ENCODE assay signal across 16 cellular contexts in genomic region chr13:30727491-30728350, GRCh38. TPM values are rescaled to one million over a fixed set of nuclear protein-coding genes. Genes with fewer than 3 reads are reported as not detected.
DNase-seq lines count a peak whose midpoint lies in the region; ATAC-seq, FAIRE-seq and TF ChIP-seq lines count a peak whose summit lies in the region.
"Had no signal": no experiment of that assay in that cellular context is flagged by ENCODE, and none has a peak within 500 bp of the region (broad histone marks: within the 10 kb centered on the region; RNA-seq: fewer than 3 reads in every experiment).

No MANE protein-coding gene starts in this region.

- no peaks in the 10 kb centered on the region for H3K9me3 Mint-ChIP-seq in nephron progenitor cell
- H3K9me3 Mint-ChIP-seq: CD4-positive, alpha-beta memory T cell; HFFc6 had no signal

- H3K4me1 ChIP-seq in HEK293 (ENCODE audit: control insufficient read depth, insufficient read depth, low read length), result no peaks in the 10 kb centered on the region
- H3K4me1 ChIP-seq in GM12878 (ENCODE audit: control insufficient read depth, insufficient read depth, low read length), result no peaks in the 10 kb centered on the region
- peaks cover 0 to 19% (median 0%) of the 10 kb centered on the region in 6 donors for H3K4me1 ChIP-seq in spleen

- no peak for FAIRE-seq in GM12878 (lab: Jason Lieb, UNC)

- 62% methylated on average over 6 of the region's 6 CpGs for WGBS in GM12878 (ENCODE audit: insufficient coverage, insufficient replicate concordance, low lambda C conversion rate, missing lambda C conversion rate)
- 82 to 96% (median 87%) methylated on average over 6 of the region's 6 CpGs for WGBS in spleen, 5 donors

- no peak overlapping the region for H3K9ac ChIP-seq in GM12878 (ENCODE audit: control insufficient read depth, insufficient read depth, low read length)

- no peak for TF ChIP-seq EP300 in GM12878 (IDR thresholded peaks at IDR 0.05; ENCODE audit: borderline replicate concordance in 1 of 2, control insufficient read depth in 1 of 2, low read depth in 2 of 2, low read length in 2 of 2)

- BruUV-seq in GM12878 (replicated peaks; lab: Mats Ljungman, UMichigan), result no TSS peak

- CTCF ChIA-PET in HEK293 (lab: Yijun Ruan, JAX) (interaction anchor here (0.6 kb wide), 1 partner anchor 374 kb away, joined by 4 read pairs; no protein-coding TSS in a partner anchor), GM12878 (lab: Yijun Ruan, JAX) (interaction anchor here (1.8 kb wide), 1 partner anchor 38 kb away, joined by 4 read pairs; no protein-coding TSS in a partner anchor)

- no peaks in the 10 kb centered on the region for H3K9me3 ChIP-seq in HEK293 (ENCODE audit: control insufficient read depth, insufficient read depth, low read depth, low read length)
- H3K9me3 ChIP-seq in GM12878 (replicated peaks; ENCODE audit: control insufficient read depth, insufficient read depth, low read length), result no peaks in the 10 kb centered on the region; the same call in 2 of the 3 replicates
- no peaks in the 10 kb centered on the region for H3K9me3 ChIP-seq in spleen

- H3K27ac ChIP-seq in HEK293 (ENCODE audit: extremely low read depth, low read depth, low read length) (no peak overlapping the region), GM12878 (ENCODE audit: control insufficient read depth, insufficient read depth) (no peak overlapping the region), spleen (no peak overlapping the region)

- H3K4me3 ChIP-seq in HEK293 (ENCODE audit: low read depth, low read length) (no peak overlapping the region), GM12878 (no peak overlapping the region), spleen (no peak overlapping the region)

- H4K20me1 ChIP-seq in GM12878 (ENCODE audit: control insufficient read depth, insufficient read depth), result no peaks in the 10 kb centered on the region

- H3K27me3 ChIP-seq in GM12878 (replicated peaks in 1 of 2; ENCODE audit: control insufficient read depth in 2 of 2, insufficient read depth in 2 of 2, low read length in 1 of 2), result no peaks in the 10 kb centered on the region
- H3K27me3 ChIP-seq in spleen (replicated peaks in 1 of 7), result peaks cover 0 to 6% (median 0%) of the 10 kb centered on the region in 7 donors

- no peaks in the 10 kb centered on the region for H3K79me2 ChIP-seq in GM12878 (ENCODE audit: control insufficient read depth, insufficient read depth, low read length)

- in situ Hi-C loops in GM12878 (cut with MboI), result no loop called here

- peaks cover 22% of the 10 kb centered on the region for H3K4me1 Mint-ChIP-seq in nephron progenitor cell

- SMC1A ChIA-PET in GM12878 (lab: Charles Lee; ENCODE audit: uncharacterized antibody, unreplicated experiment), result interaction anchor here (0.8 kb wide), 1 partner anchor 11 kb away, joined by 3 read pairs; no protein-coding TSS in a partner anchor

- H3K36me3 ChIP-seq in HEK293 (ENCODE audit: control insufficient read depth in 2 of 2, insufficient read depth in 1 of 2, low read length in 2 of 2) (no peaks in the 10 kb centered on the region), GM12878 (ENCODE audit: control insufficient read depth in 2 of 2, insufficient read depth in 2 of 2, low read length in 1 of 2) (no peaks in the 10 kb centered on the region), spleen (no peaks in the 10 kb centered on the region)

- POLR2A ChIA-PET in HEK293 (lab: Yijun Ruan, JAX), result no interaction called here
- POLR2A ChIA-PET in GM12878 (lab: Charles Lee), result no interaction called here

- intact Hi-C loops in GM12878 (cut with micrococcal nuclease; ENCODE audit: unreplicated experiment), result no loop called here
- intact Hi-C loops in spleen (cut with DNase I; ENCODE audit: low total_unique reads), result no loop called here

- H3K27me3 Mint-ChIP-seq in nephron progenitor cell (ENCODE audit: low read depth, poor library complexity), result peaks cover 2% of the 10 kb centered on the region
- H3K27me3 Mint-ChIP-seq: B cell; CD4-positive, alpha-beta memory T cell had no signal

- RAD21 ChIA-PET in GM12878 (lab: Charles Lee; ENCODE audit: unreplicated experiment), result interaction anchor here (1.6 kb wide), 1 partner anchor 68 kb away, joined by 4 read pairs; no protein-coding TSS in a partner anchor

- TF ChIP-seq CTCF in HEK293 (tag by site-specific recombination; IDR thresholded peaks at IDR 0.05) (no peak), GM12878 (IDR thresholded peaks at IDR 0.05 in 2 of 3, conservative IDR thresholded peaks at IDR 0.05 in 1 of 3; ENCODE audit: control insufficient read depth in 2 of 3, extremely low read depth in 1 of 3, insufficient read depth in 1 of 3, low read depth in 3 of 3, low read length in 3 of 3) (no peak), nephron progenitor cell (IDR thresholded peaks at IDR 0.05) (no peak), spleen (IDR thresholded peaks at IDR 0.05 in 8 of 11, conservative IDR thresholded peaks at IDR 0.05 in 3 of 11) (no peak)

- TF ChIP-seq POLR2A in GM12878 (IDR thresholded peaks at IDR 0.05; ENCODE audit: low read depth, low read length), result no peak
- TF ChIP-seq POLR2A in spleen (IDR thresholded peaks at IDR 0.05), result no peak

- DNase-seq in DMS 273 (lab: John Stamatoyannopoulos, UW; ENCODE audit: unreplicated experiment) (peak; percentile 66), GM12878 (ENCODE audit: low read depth, low spot score) (no peak), nephron progenitor cell (no peak), spleen (no peak)
- DNase-seq: CD4-positive, alpha-beta memory T cell; GOT3; HFFc6; KG1; MM.1S; NCI-H2029 had no signal

- ATAC-seq in GM12878, result no peak
- ATAC-seq in HG02763 (IDR thresholded peaks at IDR 0.05; ENCODE audit: unreplicated experiment), result no peak
- ATAC-seq in HG02798 (IDR thresholded peaks at IDR 0.05; ENCODE audit: poor library complexity, unreplicated experiment), result no peak
- ATAC-seq: Panc1, Right ventricle myocardium inferior had no signal

- H3K4me2 ChIP-seq in GM12878 (ENCODE audit: control insufficient read depth, insufficient read depth), result no peak overlapping the region

- no peak for TF ChIP-seq RAD21 in GM12878 (IDR thresholded peaks at IDR 0.05; ENCODE audit: insufficient read depth, low read depth, low read length)

- no peaks in the 10 kb centered on the region for H3K36me3 Mint-ChIP-seq in nephron progenitor cell (ENCODE audit: low read depth)
- H3K36me3 Mint-ChIP-seq: CD4-positive, alpha-beta memory T cell had no signal

- peak overlapping the region; percentile 39 for H3K27ac Mint-ChIP-seq in nephron progenitor cell
- H3K27ac Mint-ChIP-seq: B cell, HFFc6 had no signal

- no peak overlapping the region for H2AFZ ChIP-seq in GM12878 (ENCODE audit: control insufficient read depth, low read depth, low read length)

- no peak overlapping the region for H3K4me3 Mint-ChIP-seq in nephron progenitor cell
- H3K4me3 Mint-ChIP-seq: B cell; CD4-positive, alpha-beta memory T cell; HFFc6 had no signal

TF ChIP-seq in HEK293, 187 proteins besides CTCF, POLR2A, EP300 and RAD21 (continues in another document):
- no peak for TF ChIP-seq ZNF266 (tag by site-specific recombination; IDR thresholded peaks at IDR 0.05; ENCODE audit: low read depth)

TF ChIP-seq in GM12878, 131 proteins besides CTCF, POLR2A, EP300 and RAD21:
- no peak for TF ChIP-seq FOS (IDR thresholded peaks at IDR 0.05; ENCODE audit: borderline replicate concordance, extremely low read depth, insufficient read length)
- peak; percentile 50; the same call in 1 of the 2 replicates for TF ChIP-seq REST (IDR thresholded peaks at IDR 0.05; ENCODE audit: low read depth, low read length)

RNA-seq across cellular contexts. Expression of gene ALOX5AP, which starts 7.6 kb away (rescaled TPM):
- total RNA-seq in GM12878 (2013; cell fraction: nucleolus; rRNA removed), result 33.3 and 39.3 TPM in 2 replicates
- total RNA-seq in GM12878 (2014; rRNA removed) (82.5 and 92.9 TPM in 2 replicates), GM12878 (2014; rRNA removed; fragmentation: Illumina TruSeq; extraction: Trizol) (56.9 and 59.4 TPM in 2 replicates), GM12878 (2021) (45.9 and 48.5 TPM in 2 replicates), spleen (100 to 1,000 TPM in 4 of 7 donors, 10 to 100 TPM in 3; 43.7 to 268 (median 106) TPM)
- polyA plus RNA-seq in GM12878 (2011; ENCODE audit: low read depth), result 56.3 TPM
- polyA plus RNA-seq in GM12878 (2011; rRNA removed) (278 and 283 TPM in 2 replicates), GM12878 (2014; fragmentation: Illumina TruSeq; extraction: Trizol) (137 and 156 TPM in 2 replicates), GM12878 (2014; fragmentation: Nextera tagmentation; extraction: Ambion mirVana) (100 to 1,000 TPM; 321 to 426 TPM), GM12878 (2014; rRNA removed) (88.0 and 91.9 TPM in 2 replicates), GM12878 (2016; fragmentation: Nextera tagmentation; extraction: Ambion mirVana) (100 to 1,000 TPM; 105 to 114 TPM), spleen (10 to 100 TPM; 36.8 to 58.5 (median 44.1) TPM)
- polyA plus RNA-seq in GM12878 (2011; cell fraction: cytosol; rRNA removed), result 238 and 302 TPM in 2 replicates
- polyA plus RNA-seq in GM12878 (2011; cell fraction: nucleus; rRNA removed), result 74.4 and 118 TPM in 2 replicates
- 37.3 and 38.9 TPM in 2 replicates for polyA plus RNA-seq in GM12878 (2012)
- 192 and 220 TPM in 2 replicates for polyA minus RNA-seq in GM12878 (2011; rRNA and poly(A)+ RNA removed)
- 27.6 and 28.6 TPM in 2 replicates for polyA minus RNA-seq in GM12878 (2011; cell fraction: cytosol; rRNA and poly(A)+ RNA removed)
- 21.3 and 23.0 TPM in 2 replicates for polyA minus RNA-seq in GM12878 (2011; cell fraction: nucleus; rRNA and poly(A)+ RNA removed)
- total RNA-seq: HFFc6 had no signal
